29 cellular contexts compared by ENCODE assay signal in the genomic region with DNA sequence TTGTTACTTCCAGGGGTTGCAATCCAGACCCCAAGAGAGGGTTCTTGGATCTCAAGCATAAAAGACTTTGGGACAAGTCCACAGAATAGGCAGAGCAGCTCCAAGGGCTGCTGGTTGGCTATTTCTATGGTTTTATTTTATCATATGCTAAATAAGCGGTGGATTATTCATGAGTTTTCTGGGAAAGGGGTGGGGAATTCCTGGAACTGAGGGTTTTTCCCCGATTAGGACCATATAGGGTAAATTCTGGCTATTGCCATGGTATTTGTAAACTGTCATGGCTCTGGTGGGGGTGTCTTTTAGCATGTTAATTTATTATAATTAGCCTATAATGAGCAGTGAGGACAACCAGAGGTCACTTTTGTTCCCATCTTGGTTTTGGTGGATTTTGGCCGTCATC.
"Had no signal": no experiment of that assay in that cellular context is flagged by ENCODE, and none has a peak within 500 bp of the region (broad histone marks: within the 10 kb centered on the region; RNA-seq: fewer than 3 reads in every experiment).

No MANE protein-coding gene starts in this region.

- DNase-seq: activated CD4-positive, alpha-beta memory T cell treated with anti-CD3 and anti-CD28 coated beads for 36 hours; activated CD4-positive, alpha-beta T cell treated with anti-CD3 and anti-CD28 coated beads for 36 hours; activated CD4-positive, CD25-positive, alpha-beta regulatory T cell; activated CD4-positive, CD25-positive, alpha-beta regulatory T cell treated with anti-CD3 and anti-CD28 coated beads, Interleukin-2, amount 50 U/mL, for 72 hours; activated CD8-positive, alpha-beta memory T cell treated with anti-CD3 and anti-CD28 coated beads, Interleukin-2, amount 10 ng/mL, durations not matched to agents 7 days and 5 days; activated CD8-positive, alpha-beta memory T cell treated with anti-CD3 and anti-CD28 coated beads, Interleukin-2, amount 50 U/mL, for 4 hours; activated CD8-positive, alpha-beta T cell treated with anti-CD3 and anti-CD28 coated beads, Interleukin-2, amount 10 ng/mL, durations not matched to agents 7 days and 5 days; activated effector memory CD4-positive, alpha-beta T cell treated with Interleukin-2 at 50 U/mL for 16 hours; activated gamma-delta T cell treated with Interleukin-2 at 50 U/mL for 16 hours; activated naive CD4-positive, alpha-beta T cell treated with anti-CD3 and anti-CD28 coated beads, Interleukin-2, amount 50 U/mL, for 16 hours; activated naive CD4-positive, alpha-beta T cell treated with Interleukin-2 at 50 U/mL for 16 hours; activated T-cell treated with anti-CD3 and anti-CD28 coated beads, Interleukin-2, amount 50 U/mL, for 1 hour; activated T-cell treated with anti-CD3 and anti-CD28 coated beads, Interleukin-2, amount 50 U/mL, for 72 hours; amniotic stem cell; anterior cingulate cortex; central memory CD4-positive, alpha-beta T cell; cerebellar nuclear complex; colonic mucosa; effector CD8-positive, alpha-beta T cell; foreskin fibroblast; head of caudate nucleus; T-helper 2 cell had no signal

- H3K36me3 ChIP-seq: breast epithelium, cardiac muscle cell, colonic mucosa had no signal

- H3K36me3 Mint-ChIP-seq: activated CD4-positive, alpha-beta memory T cell treated with anti-CD3 and anti-CD28 coated beads for 36 hours; activated CD8-positive, alpha-beta memory T cell treated with anti-CD3 and anti-CD28 coated beads, Interleukin-2, amount 10 ng/mL, durations not matched to agents 7 days and 5 days; activated naive CD8-positive, alpha-beta T cell; brain had no signal

- H3K27me3 ChIP-seq: breast epithelium, cardiac muscle cell, colonic mucosa had no signal

- H3K9me3 Mint-ChIP-seq: activated T-cell treated with anti-CD3 and anti-CD28 coated beads, Interleukin-2, amount 50 U/mL, for 72 hours had no signal

- ATAC-seq: activated CD4-positive, alpha-beta T cell treated with anti-CD3 and anti-CD28 coated beads for 36 hours; activated CD8-positive, alpha-beta memory T cell treated with anti-CD3 and anti-CD28 coated beads, Interleukin-2, amount 10 ng/mL, durations not matched to agents 7 days and 5 days; activated CD8-positive, alpha-beta T cell treated with anti-CD3 and anti-CD28 coated beads, Interleukin-2, amount 10 ng/mL, durations not matched to agents 7 days and 5 days; activated T-cell treated with anti-CD3 and anti-CD28 coated beads, Interleukin-2, amount 50 U/mL, for 72 hours; activated T-helper 17 cell treated with anti-CD3 and anti-CD28 coated beads, Interleukin-2, amount 50 U/mL, for 72 hours had no signal

- H3K4me1 ChIP-seq: breast epithelium, colonic mucosa had no signal

- H3K27ac Mint-ChIP-seq: activated CD4-positive, alpha-beta memory T cell treated with anti-CD3 and anti-CD28 coated beads for 36 hours; activated CD4-positive, alpha-beta T cell treated with anti-CD3 and anti-CD28 coated beads for 36 hours; activated CD4-positive, alpha-beta T cell treated with anti-CD3 and anti-CD28 coated beads, Interleukin-2, amount 10 ng/mL, durations not matched to agents 24 days and 14 days; activated CD8-positive, alpha-beta memory T cell treated with anti-CD3 and anti-CD28 coated beads, Interleukin-2, amount 10 ng/mL, durations not matched to agents 7 days and 5 days; activated CD8-positive, alpha-beta T cell treated with anti-CD3 and anti-CD28 coated beads, Interleukin-2, amount 10 ng/mL, durations not matched to agents 7 days and 5 days; activated naive CD8-positive, alpha-beta T cell; activated T-cell treated with anti-CD3 and anti-CD28 coated beads, Interleukin-2, amount 50 U/mL, for 72 hours; activated T-helper 17 cell treated with anti-CD3 and anti-CD28 coated beads, Interleukin-2, amount 50 U/mL, for 72 hours; brain had no signal

- H3K27ac ChIP-seq: breast epithelium, cardiac muscle cell, colonic mucosa, epithelial cell of prostate had no signal

- H3K4me3 Mint-ChIP-seq: activated CD4-positive, alpha-beta memory T cell treated with anti-CD3 and anti-CD28 coated beads for 36 hours; activated CD4-positive, alpha-beta T cell treated with anti-CD3 and anti-CD28 coated beads for 36 hours; activated CD4-positive, alpha-beta T cell treated with anti-CD3 and anti-CD28 coated beads, Interleukin-2, amount 10 ng/mL, durations not matched to agents 24 days and 14 days; activated CD8-positive, alpha-beta memory T cell treated with anti-CD3 and anti-CD28 coated beads, Interleukin-2, amount 10 ng/mL, durations not matched to agents 7 days and 5 days; activated CD8-positive, alpha-beta T cell treated with anti-CD3 and anti-CD28 coated beads, Interleukin-2, amount 10 ng/mL, durations not matched to agents 7 days and 5 days; activated naive CD8-positive, alpha-beta T cell; activated T-cell treated with anti-CD3 and anti-CD28 coated beads, Interleukin-2, amount 50 U/mL, for 72 hours; activated T-helper 17 cell treated with anti-CD3 and anti-CD28 coated beads, Interleukin-2, amount 50 U/mL, for 72 hours; brain had no signal

- H3K27me3 Mint-ChIP-seq: activated CD4-positive, alpha-beta T cell treated with anti-CD3 and anti-CD28 coated beads, Interleukin-2, amount 10 ng/mL, durations not matched to agents 24 days and 14 days; activated CD8-positive, alpha-beta memory T cell treated with anti-CD3 and anti-CD28 coated beads, Interleukin-2, amount 10 ng/mL, durations not matched to agents 7 days and 5 days had no signal

- H3K9me3 ChIP-seq: colonic mucosa had no signal

- H3K4me1 Mint-ChIP-seq: activated CD4-positive, alpha-beta T cell treated with anti-CD3 and anti-CD28 coated beads for 36 hours; activated CD4-positive, alpha-beta T cell treated with anti-CD3 and anti-CD28 coated beads, Interleukin-2, amount 10 ng/mL, durations not matched to agents 24 days and 14 days; activated CD8-positive, alpha-beta memory T cell treated with anti-CD3 and anti-CD28 coated beads, Interleukin-2, amount 10 ng/mL, durations not matched to agents 7 days and 5 days; activated T-helper 17 cell treated with anti-CD3 and anti-CD28 coated beads, Interleukin-2, amount 50 U/mL, for 72 hours had no signal

- H3K4me3 ChIP-seq: breast epithelium, cardiac muscle cell, colonic mucosa had no signal
